8 cellular contexts compared by ENCODE assay signal in genomic region chr17:76265624-76266243, GRCh38.
DNase-seq lines count a peak whose midpoint lies in the region; TF ChIP-seq lines count a peak whose summit lies in the region.

No MANE protein-coding gene starts in this region.

- no peaks in the 10 kb centered on the region for H3K9me3 ChIP-seq in neuron (ENCODE audit: low read length)

- H3K4me3 ChIP-seq in foreskin fibroblast (ENCODE audit: low read depth in 1 of 2, low read length in 2 of 2) (peak overlapping the region; percentile 60 to 69), neuron (ENCODE audit: low read length) (peak overlapping the region; percentile 57)

- peaks cover 22% of the 10 kb centered on the region for H3K36me3 ChIP-seq in neuron (ENCODE audit: insufficient read depth, low read length)

- H3K4me1 ChIP-seq in neuron (ENCODE audit: insufficient read depth, low read length) = peaks cover 26% of the 10 kb centered on the region

- TF ChIP-seq CTCF in foreskin fibroblast (IDR thresholded peaks at IDR 0.05; ENCODE audit: low read depth, low read length) = no peak

- DNase-seq in NCI-H510A treated with DMSO at 0.1 percent for 48 hours (lab: John Stamatoyannopoulos, UW) = peak; percentile 36
- DNase-seq in NCI-H510A (lab: John Stamatoyannopoulos, UW) = no peak
- DNase-seq in NCI-H69 (lab: John Stamatoyannopoulos, UW) = peak; percentile 76
- peak; percentile 87 for DNase-seq in activated effector memory CD4-positive, alpha-beta T cell treated with anti-CD3 and anti-CD28 coated beads, Interleukin-2, amount 50 U/mL, for 16 hours
- DNase-seq in foreskin fibroblast = peak in 1 of 2 donors; percentile 64
- DNase-seq in COLO829 (ENCODE audit: low spot score) = no peak
- no peak for DNase-seq in NCI-H187 (lab: John Stamatoyannopoulos, UW)

- no peak overlapping the region for H2AFZ ChIP-seq in neuron (ENCODE audit: low read depth, low read length)

- no peaks in the 10 kb centered on the region for H3K27me3 ChIP-seq in neuron (ENCODE audit: insufficient read depth, low read length)

Comparison
In these comparisons a context has a peak if more than half of its experiments do, and no peak if none do; other contexts are left out.
1. DNase-seq: peak in NCI-H510A treated with DMSO at 0.1 percent for 48 hours (single experiment), NCI-H69 (single experiment) and activated effector memory CD4-positive, alpha-beta T cell treated with anti-CD3 and anti-CD28 coated beads, Interleukin-2, amount 50 U/mL, for 16 hours (single experiment); none in NCI-H510A (single experiment), COLO829 (single experiment) and NCI-H187 (0 of 2).